In the genomic region with DNA sequence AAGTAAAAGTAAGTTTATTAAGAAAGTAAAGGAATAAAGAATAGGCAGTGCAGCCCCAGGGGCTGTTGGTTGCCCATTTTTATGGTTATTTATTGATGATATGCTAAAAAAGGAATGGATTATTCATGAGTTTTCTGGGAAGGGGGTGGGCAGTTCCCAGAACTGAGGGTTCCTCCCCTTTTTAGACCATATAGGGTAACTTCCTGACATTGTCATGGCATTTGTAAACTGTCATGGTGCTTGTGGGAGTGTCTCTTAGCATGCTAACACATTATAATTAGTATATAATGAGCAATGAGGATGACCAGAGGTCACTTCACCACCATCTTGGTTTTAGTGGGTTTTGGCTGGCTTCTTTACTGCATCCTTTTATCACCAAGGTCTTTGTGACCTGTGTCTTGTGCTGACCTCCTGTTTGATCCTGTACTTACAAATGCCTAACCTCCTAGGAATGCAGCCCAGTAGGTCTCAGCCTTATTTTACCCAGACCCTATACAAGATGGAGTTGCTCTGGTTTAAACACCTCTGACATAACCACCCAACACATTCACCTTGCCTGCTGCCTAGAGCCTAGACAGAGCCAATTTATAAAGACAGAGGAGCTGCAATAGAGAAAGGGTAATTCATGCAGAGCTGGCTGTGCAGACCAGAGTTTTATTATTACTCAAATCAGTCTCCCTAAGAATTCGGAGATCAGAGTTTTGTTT, we compare ENCODE assay signal across 1 cellular context.
TF ChIP-seq lines count a peak whose summit lies in the region.

No MANE protein-coding gene starts in this region.

TF ChIP-seq in GM23338, 12 proteins besides CTCF, POLR2A, EP300 and RAD21 (continued from another document):
- TF ChIP-seq, protein P1, sequence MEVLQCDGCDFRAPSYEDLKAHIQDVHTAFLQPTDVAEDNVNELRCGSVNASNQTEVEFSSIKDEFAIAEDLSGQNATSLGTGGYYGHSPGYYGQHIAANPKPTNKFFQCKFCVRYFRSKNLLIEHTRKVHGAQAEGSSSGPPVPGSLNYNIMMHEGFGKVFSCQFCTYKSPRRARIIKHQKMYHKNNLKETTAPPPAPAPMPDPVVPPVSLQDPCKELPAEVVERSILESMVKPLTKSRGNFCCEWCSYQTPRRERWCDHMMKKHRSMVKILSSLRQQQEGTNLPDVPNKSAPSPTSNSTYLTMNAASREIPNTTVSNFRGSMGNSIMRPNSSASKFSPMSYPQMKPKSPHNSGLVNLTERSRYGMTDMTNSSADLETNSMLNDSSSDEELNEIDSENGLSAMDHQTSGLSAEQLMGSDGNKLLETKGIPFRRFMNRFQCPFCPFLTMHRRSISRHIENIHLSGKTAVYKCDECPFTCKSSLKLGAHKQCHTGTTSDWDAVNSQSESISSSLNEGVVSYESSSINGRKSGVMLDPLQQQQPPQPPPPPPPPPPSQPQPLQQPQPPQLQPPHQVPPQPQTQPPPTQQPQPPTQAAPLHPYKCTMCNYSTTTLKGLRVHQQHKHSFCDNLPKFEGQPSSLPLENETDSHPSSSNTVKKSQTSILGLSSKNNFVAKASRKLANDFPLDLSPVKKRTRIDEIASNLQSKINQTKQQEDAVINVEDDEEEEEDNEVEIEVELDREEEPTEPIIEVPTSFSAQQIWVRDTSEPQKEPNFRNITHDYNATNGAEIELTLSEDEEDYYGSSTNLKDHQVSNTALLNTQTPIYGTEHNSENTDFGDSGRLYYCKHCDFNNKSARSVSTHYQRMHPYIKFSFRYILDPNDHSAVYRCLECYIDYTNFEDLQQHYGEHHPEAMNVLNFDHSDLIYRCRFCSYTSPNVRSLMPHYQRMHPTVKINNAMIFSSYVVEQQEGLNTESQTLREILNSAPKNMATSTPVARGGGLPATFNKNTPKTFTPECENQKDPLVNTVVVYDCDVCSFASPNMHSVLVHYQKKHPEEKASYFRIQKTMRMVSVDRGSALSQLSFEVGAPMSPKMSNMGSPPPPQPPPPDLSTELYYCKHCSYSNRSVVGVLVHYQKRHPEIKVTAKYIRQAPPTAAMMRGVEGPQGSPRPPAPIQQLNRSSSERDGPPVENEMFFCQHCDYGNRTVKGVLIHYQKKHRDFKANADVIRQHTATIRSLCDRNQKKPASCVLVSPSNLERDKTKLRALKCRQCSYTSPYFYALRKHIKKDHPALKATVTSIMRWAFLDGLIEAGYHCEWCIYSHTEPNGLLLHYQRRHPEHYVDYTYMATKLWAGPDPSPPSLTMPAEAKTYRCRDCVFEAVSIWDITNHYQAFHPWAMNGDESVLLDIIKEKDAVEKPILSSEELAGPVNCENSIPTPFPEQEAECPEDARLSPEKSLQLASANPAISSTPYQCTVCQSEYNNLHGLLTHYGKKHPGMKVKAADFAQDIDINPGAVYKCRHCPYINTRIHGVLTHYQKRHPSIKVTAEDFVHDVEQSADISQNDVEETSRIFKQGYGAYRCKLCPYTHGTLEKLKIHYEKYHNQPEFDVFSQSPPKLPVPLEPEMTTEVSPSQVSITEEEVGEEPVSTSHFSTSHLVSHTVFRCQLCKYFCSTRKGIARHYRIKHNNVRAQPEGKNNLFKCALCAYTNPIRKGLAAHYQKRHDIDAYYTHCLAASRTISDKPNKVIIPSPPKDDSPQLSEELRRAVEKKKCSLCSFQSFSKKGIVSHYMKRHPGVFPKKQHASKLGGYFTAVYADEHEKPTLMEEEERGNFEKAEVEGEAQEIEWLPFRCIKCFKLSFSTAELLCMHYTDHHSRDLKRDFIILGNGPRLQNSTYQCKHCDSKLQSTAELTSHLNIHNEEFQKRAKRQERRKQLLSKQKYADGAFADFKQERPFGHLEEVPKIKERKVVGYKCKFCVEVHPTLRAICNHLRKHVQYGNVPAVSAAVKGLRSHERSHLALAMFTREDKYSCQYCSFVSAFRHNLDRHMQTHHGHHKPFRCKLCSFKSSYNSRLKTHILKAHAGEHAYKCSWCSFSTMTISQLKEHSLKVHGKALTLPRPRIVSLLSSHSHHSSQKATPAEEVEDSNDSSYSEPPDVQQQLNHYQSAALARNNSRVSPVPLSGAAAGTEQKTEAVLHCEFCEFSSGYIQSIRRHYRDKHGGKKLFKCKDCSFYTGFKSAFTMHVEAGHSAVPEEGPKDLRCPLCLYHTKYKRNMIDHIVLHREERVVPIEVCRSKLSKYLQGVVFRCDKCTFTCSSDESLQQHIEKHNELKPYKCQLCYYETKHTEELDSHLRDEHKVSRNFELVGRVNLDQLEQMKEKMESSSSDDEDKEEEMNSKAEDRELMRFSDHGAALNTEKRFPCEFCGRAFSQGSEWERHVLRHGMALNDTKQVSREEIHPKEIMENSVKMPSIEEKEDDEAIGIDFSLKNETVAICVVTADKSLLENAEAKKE (CRISPR knock-in tag; IDR thresholded peaks at IDR 0.05): no peak
- TF ChIP-seq, protein P2, sequence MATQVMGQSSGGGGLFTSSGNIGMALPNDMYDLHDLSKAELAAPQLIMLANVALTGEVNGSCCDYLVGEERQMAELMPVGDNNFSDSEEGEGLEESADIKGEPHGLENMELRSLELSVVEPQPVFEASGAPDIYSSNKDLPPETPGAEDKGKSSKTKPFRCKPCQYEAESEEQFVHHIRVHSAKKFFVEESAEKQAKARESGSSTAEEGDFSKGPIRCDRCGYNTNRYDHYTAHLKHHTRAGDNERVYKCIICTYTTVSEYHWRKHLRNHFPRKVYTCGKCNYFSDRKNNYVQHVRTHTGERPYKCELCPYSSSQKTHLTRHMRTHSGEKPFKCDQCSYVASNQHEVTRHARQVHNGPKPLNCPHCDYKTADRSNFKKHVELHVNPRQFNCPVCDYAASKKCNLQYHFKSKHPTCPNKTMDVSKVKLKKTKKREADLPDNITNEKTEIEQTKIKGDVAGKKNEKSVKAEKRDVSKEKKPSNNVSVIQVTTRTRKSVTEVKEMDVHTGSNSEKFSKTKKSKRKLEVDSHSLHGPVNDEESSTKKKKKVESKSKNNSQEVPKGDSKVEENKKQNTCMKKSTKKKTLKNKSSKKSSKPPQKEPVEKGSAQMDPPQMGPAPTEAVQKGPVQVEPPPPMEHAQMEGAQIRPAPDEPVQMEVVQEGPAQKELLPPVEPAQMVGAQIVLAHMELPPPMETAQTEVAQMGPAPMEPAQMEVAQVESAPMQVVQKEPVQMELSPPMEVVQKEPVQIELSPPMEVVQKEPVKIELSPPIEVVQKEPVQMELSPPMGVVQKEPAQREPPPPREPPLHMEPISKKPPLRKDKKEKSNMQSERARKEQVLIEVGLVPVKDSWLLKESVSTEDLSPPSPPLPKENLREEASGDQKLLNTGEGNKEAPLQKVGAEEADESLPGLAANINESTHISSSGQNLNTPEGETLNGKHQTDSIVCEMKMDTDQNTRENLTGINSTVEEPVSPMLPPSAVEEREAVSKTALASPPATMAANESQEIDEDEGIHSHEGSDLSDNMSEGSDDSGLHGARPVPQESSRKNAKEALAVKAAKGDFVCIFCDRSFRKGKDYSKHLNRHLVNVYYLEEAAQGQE (IDR thresholded peaks at IDR 0.05; ENCODE audit: unreplicated experiment): no peak
- TF ChIP-seq JUNB (IDR thresholded peaks at IDR 0.05; ENCODE audit: unreplicated experiment) (no peak), EZH2 (IDR thresholded peaks at IDR 0.05; ENCODE audit: low read depth, unreplicated experiment) (no peak)
TF ChIP-seq in GM23338: peak in this region for 0.
